Comparison of ENCODE assay signal across 12 cellular contexts in the genomic region with DNA sequence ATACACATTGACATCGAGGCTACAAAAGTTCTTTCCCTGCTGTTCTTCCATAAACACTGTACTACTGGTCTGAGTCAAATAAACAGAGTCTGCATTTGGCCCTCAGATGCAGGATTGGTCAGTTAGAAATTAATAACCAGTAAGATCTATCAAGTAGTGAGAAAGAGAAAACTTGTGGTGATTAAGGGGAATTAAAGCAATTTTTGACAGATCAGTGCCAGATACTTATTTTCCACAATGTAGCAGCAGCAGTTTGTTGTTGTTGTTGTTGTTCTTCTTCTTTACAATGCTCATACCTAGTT.
DNase-seq lines count a peak whose midpoint lies in the region; ATAC-seq and TF ChIP-seq lines count a peak whose summit lies in the region.
"Had no signal": no experiment of that assay in that cellular context is flagged by ENCODE, and none has a peak within 500 bp of the region (broad histone marks: within the 10 kb centered on the region; RNA-seq: fewer than 3 reads in every experiment).

No MANE protein-coding gene starts in this region.

- H3F3A ChIP-seq in GM23248 (ENCODE audit: insufficient read depth): peaks cover 27% of the 10 kb centered on the region

- peaks cover 92% of the 10 kb centered on the region for H3K79me2 ChIP-seq in GM23248 (ENCODE audit: insufficient read depth)

- peak overlapping the region; percentile 90 to 98 (median 92) for H3K27ac Mint-ChIP-seq in CD4-positive, CD25-positive, alpha-beta regulatory T cell
- no peak overlapping the region for H3K27ac Mint-ChIP-seq in activated naive CD8-positive, alpha-beta T cell treated with anti-CD3 and anti-CD28 coated beads for 36 hours
- peak overlapping the region in 4 of 6 donors; percentile 18 to 96 (median 72) for H3K27ac Mint-ChIP-seq in naive B cell
- H3K27ac Mint-ChIP-seq: activated CD8-positive, alpha-beta memory T cell treated with anti-CD3 and anti-CD28 coated beads, Interleukin-2, amount 10 ng/mL, durations not matched to agents 7 days and 5 days had no signal

- DNase-seq in CD4-positive, CD25-positive, alpha-beta regulatory T cell: no peak
- DNase-seq in GM23248: no peak
- DNase-seq in activated naive CD8-positive, alpha-beta T cell treated with anti-CD3 and anti-CD28 coated beads for 36 hours: no peak
- DNase-seq in naive B cell: no peak
- no peak for DNase-seq in Peyer's patch
- DNase-seq in DMS53 treated with DMSO at 0.1 percent for 48 hours (lab: John Stamatoyannopoulos, UW; ENCODE audit: unreplicated experiment): no peak
- DNase-seq in BE2C: no peak
- DNase-seq: activated CD8-positive, alpha-beta memory T cell treated with anti-CD3 and anti-CD28 coated beads, Interleukin-2, amount 10 ng/mL, durations not matched to agents 7 days and 5 days; hippocampal formation; nucleus accumbens had no signal

- peak overlapping the region; percentile 62 to 90 (median 87) for H3K4me3 Mint-ChIP-seq in CD4-positive, CD25-positive, alpha-beta regulatory T cell
- peak overlapping the region; percentile 67 for H3K4me3 Mint-ChIP-seq in activated naive CD8-positive, alpha-beta T cell treated with anti-CD3 and anti-CD28 coated beads for 36 hours
- peak overlapping the region in 6 of 8 donors; percentile 64 to 89 (median 70) for H3K4me3 Mint-ChIP-seq in naive B cell
- H3K4me3 Mint-ChIP-seq: activated CD8-positive, alpha-beta memory T cell treated with anti-CD3 and anti-CD28 coated beads, Interleukin-2, amount 10 ng/mL, durations not matched to agents 7 days and 5 days had no signal

- H3K4me1 ChIP-seq in CD4-positive, CD25-positive, alpha-beta regulatory T cell (ENCODE audit: control insufficient read depth, insufficient read depth, low read length, poor library complexity, severe bottlenecking): peaks cover 92% of the 10 kb centered on the region
- H3K4me1 ChIP-seq in GM23248 (ENCODE audit: insufficient read depth) (peaks cover 49% of the 10 kb centered on the region), Peyer's patch (peaks cover 0 to 6% (median 0%) of the 10 kb centered on the region in 4 donors), BE2C (no peaks in the 10 kb centered on the region)
- H3K4me1 ChIP-seq: SJSA1 had no signal

- TF ChIP-seq POLR2A in Peyer's patch (IDR thresholded peaks at IDR 0.05): no peak

- peak overlapping the region; percentile 58 for H2AFZ ChIP-seq in GM23248

- peak overlapping the region; percentile 73 for H3K4me3 ChIP-seq in CD4-positive, CD25-positive, alpha-beta regulatory T cell (ENCODE audit: low read depth, low read length)
- H3K4me3 ChIP-seq in GM23248 (no peak overlapping the region), Peyer's patch (no peak overlapping the region), BE2C (ENCODE audit: low read depth, low read length) (no peak overlapping the region)
- H3K4me3 ChIP-seq: SJSA1 had no signal

- 69 to 74% methylated on average over 1 of the region's 1 CpG for WGBS in GM23248 (ENCODE audit: low coverage in 1 of 2, low lambda C conversion rate in 2 of 2, missing lambda C conversion rate in 2 of 2), 2 experiments

- H3K9me3 ChIP-seq in CD4-positive, CD25-positive, alpha-beta regulatory T cell (ENCODE audit: control insufficient read depth in 2 of 2, low read length in 2 of 2): no peaks in the 10 kb centered on the region
- no peaks in the 10 kb centered on the region for H3K9me3 ChIP-seq in GM23248 (ENCODE audit: low read depth)
- no peaks in the 10 kb centered on the region for H3K9me3 ChIP-seq in Peyer's patch
- H3K9me3 ChIP-seq in BE2C: no peaks in the 10 kb centered on the region
- H3K9me3 ChIP-seq: SJSA1 had no signal

- H3K4me2 ChIP-seq in GM23248 (ENCODE audit: unreplicated experiment): peak overlapping the region; percentile 71

- TF ChIP-seq CTCF in Peyer's patch (IDR thresholded peaks at IDR 0.05) (no peak), BE2C (IDR thresholded peaks at IDR 0.05; ENCODE audit: low read depth, low read length) (no peak)

- no peaks in the 10 kb centered on the region for H3K27me3 Mint-ChIP-seq in CD4-positive, CD25-positive, alpha-beta regulatory T cell
- peaks cover 7% of the 10 kb centered on the region for H3K27me3 Mint-ChIP-seq in activated naive CD8-positive, alpha-beta T cell treated with anti-CD3 and anti-CD28 coated beads for 36 hours
- no peaks in the 10 kb centered on the region for H3K27me3 Mint-ChIP-seq in naive B cell

- H3K9me3 Mint-ChIP-seq in CD4-positive, CD25-positive, alpha-beta regulatory T cell: no peaks in the 10 kb centered on the region
- no peaks in the 10 kb centered on the region for H3K9me3 Mint-ChIP-seq in activated naive CD8-positive, alpha-beta T cell treated with anti-CD3 and anti-CD28 coated beads for 36 hours
- H3K9me3 Mint-ChIP-seq in naive B cell: no peaks in the 10 kb centered on the region

- no peak for ATAC-seq in CD4-positive, CD25-positive, alpha-beta regulatory T cell (ENCODE audit: low read depth in 2 of 2)
- ATAC-seq in naive B cell (ENCODE audit: low read depth in 2 of 2) (peak in 1 of 2 donors; percentile 19), GM19328 (IDR thresholded peaks at IDR 0.05; ENCODE audit: unreplicated experiment) (no peak)

- no peaks in the 10 kb centered on the region for H3K36me3 Mint-ChIP-seq in CD4-positive, CD25-positive, alpha-beta regulatory T cell
- H3K36me3 Mint-ChIP-seq in activated naive CD8-positive, alpha-beta T cell treated with anti-CD3 and anti-CD28 coated beads for 36 hours: no peaks in the 10 kb centered on the region
- no peaks in the 10 kb centered on the region for H3K36me3 Mint-ChIP-seq in naive B cell
- H3K36me3 Mint-ChIP-seq: activated CD8-positive, alpha-beta memory T cell treated with anti-CD3 and anti-CD28 coated beads, Interleukin-2, amount 10 ng/mL, durations not matched to agents 7 days and 5 days had no signal

- H4K20me1 ChIP-seq in GM23248 (ENCODE audit: insufficient read depth): no peaks in the 10 kb centered on the region

- in situ Hi-C loops in GM23248 (cut with MboI): no loop called here

- no peak overlapping the region for H3K9ac ChIP-seq in GM23248

- no peaks in the 10 kb centered on the region for H3K9me2 ChIP-seq in GM23248 (ENCODE audit: insufficient read depth)

- H3K36me3 ChIP-seq in CD4-positive, CD25-positive, alpha-beta regulatory T cell (ENCODE audit: control insufficient read depth, insufficient read depth, low read length): no peaks in the 10 kb centered on the region
- H3K36me3 ChIP-seq in GM23248 (ENCODE audit: low read depth): no peaks in the 10 kb centered on the region
- H3K36me3 ChIP-seq in Peyer's patch: no peaks in the 10 kb centered on the region
- H3K36me3 ChIP-seq in BE2C: no peaks in the 10 kb centered on the region
- H3K36me3 ChIP-seq: SJSA1 had no signal

- peak overlapping the region; percentile 71 for H3K27ac ChIP-seq in CD4-positive, CD25-positive, alpha-beta regulatory T cell (ENCODE audit: insufficient read depth, low read length, poor library complexity, severe bottlenecking)
- H3K27ac ChIP-seq in GM23248 (no peak overlapping the region), Peyer's patch (no peak overlapping the region)
- H3K27ac ChIP-seq: SJSA1 had no signal

- peaks cover 62 to 91% (median 75%) of the 10 kb centered on the region in 4 donors for H3K4me1 Mint-ChIP-seq in CD4-positive, CD25-positive, alpha-beta regulatory T cell
- H3K4me1 Mint-ChIP-seq in activated naive CD8-positive, alpha-beta T cell treated with anti-CD3 and anti-CD28 coated beads for 36 hours: peaks cover 26% of the 10 kb centered on the region
- peaks cover 9 to 51% (median 20%) of the 10 kb centered on the region in 3 donors for H3K4me1 Mint-ChIP-seq in naive B cell

- H3K27me3 ChIP-seq in CD4-positive, CD25-positive, alpha-beta regulatory T cell (ENCODE audit: control insufficient read depth, insufficient read depth, low read length): no peaks in the 10 kb centered on the region
- no peaks in the 10 kb centered on the region for H3K27me3 ChIP-seq in GM23248 (replicated peaks; ENCODE audit: insufficient read depth)
- H3K27me3 ChIP-seq in Peyer's patch: no peaks in the 10 kb centered on the region
- H3K27me3 ChIP-seq in BE2C: peaks cover 11% of the 10 kb centered on the region
- H3K27me3 ChIP-seq: SJSA1 had no signal
